In genomic region chr12:55965240-55965639, GRCh38 we compare ENCODE assay signal across 15 cellular contexts. TPM values are rescaled to one million over a fixed set of nuclear protein-coding genes. Genes with fewer than 3 reads are reported as not detected.
DNase-seq lines count a peak whose midpoint lies in the region; ATAC-seq and TF ChIP-seq lines count a peak whose summit lies in the region.
"Had no signal": no experiment of that assay in that cellular context is flagged by ENCODE, and none has a peak within 500 bp of the region (broad histone marks: within the 10 kb centered on the region; RNA-seq: fewer than 3 reads in every experiment).

No MANE protein-coding gene starts in this region.

- H3K4me3 Mint-ChIP-seq in H9: peak overlapping the region; percentile 96 to 99

- no peaks in the 10 kb centered on the region for H3K79me1 ChIP-seq in H9 (ENCODE audit: insufficient read depth, low read depth, low read length, poor library complexity, severe bottlenecking)

- H4K20me1 ChIP-seq in BLaER1 treated with 17β-estradiol and CSF1 and Interleukin-3, amounts not matched to agents 10 nM and 100 nM: peaks cover 0 to 8% (median 0%) of the 10 kb centered on the region in 11 experiments; a peak in 3 of 22 replicates
- no peaks in the 10 kb centered on the region for H4K20me1 ChIP-seq in H9 (ENCODE audit: control insufficient read depth, insufficient read depth, insufficient read length)

- H4K91ac ChIP-seq in H9 (ENCODE audit: insufficient read length, low read depth, low read length): no peak overlapping the region

- H3K4me2 ChIP-seq in BLaER1 treated with 17β-estradiol and CSF1 and Interleukin-3, amounts not matched to agents 10 nM and 100 nM: peak overlapping the region in 10 of 11 experiments; percentile 88 to 99 (median 95); a peak in 16 of 22 replicates
- peak overlapping the region; percentile 93 for H3K4me2 ChIP-seq in H9 (ENCODE audit: insufficient read depth, insufficient read length, low read length)

- H3K27me3 ChIP-seq in BLaER1 treated with 17β-estradiol and CSF1 and Interleukin-3, amounts not matched to agents 10 nM and 100 nM: no peaks in the 10 kb centered on the region
- no peaks in the 10 kb centered on the region for H3K27me3 ChIP-seq in H9 (ENCODE audit: insufficient read depth, low read length)
- H3K27me3 ChIP-seq: Peyer's patch had no signal

- WGBS in H9 (ENCODE audit: extremely low coverage, insufficient read length, low lambda C conversion rate): no CpG with 5 or more reads among the region's 5 CpGs
- WGBS in mesodermal cell (ENCODE audit: insufficient coverage in 2 of 2), 2 experiments: 33 to 50% methylated on average over 3 of the region's 5 CpGs

- no peak overlapping the region for H4K8ac ChIP-seq in H9 (replicated peaks; ENCODE audit: insufficient read length, low read depth, low read length)

- H2AK5ac ChIP-seq in H9 (ENCODE audit: insufficient read length, low read length): no peak overlapping the region

- peaks cover 30 to 43% (median 35%) of the 10 kb centered on the region in 10 experiments for H3K4me1 ChIP-seq in BLaER1 treated with 17β-estradiol and CSF1 and Interleukin-3, amounts not matched to agents 10 nM and 100 nM
- H3K4me1 ChIP-seq in H9 (ENCODE audit: insufficient read depth, low read length): peaks cover 3% of the 10 kb centered on the region; the same call in 1 of the 2 replicates
- peaks cover 16% of the 10 kb centered on the region for H3K4me1 ChIP-seq in mesodermal cell (ENCODE audit: control insufficient read depth, insufficient read depth, low read length, poor library complexity, severe bottlenecking)

- ATAC-seq in HG03025 (IDR thresholded peaks at IDR 0.05; ENCODE audit: low FRiP score, unreplicated experiment) (no peak), GM19397 (IDR thresholded peaks at IDR 0.05; ENCODE audit: unreplicated experiment) (no peak)
- ATAC-seq: GM12878 had no signal

- peak overlapping the region; percentile 21 to 98 (median 60); a peak in 6 of 7 replicates for H3K27ac Mint-ChIP-seq in H9

- no peak overlapping the region for H3T11ph ChIP-seq in H9 (ENCODE audit: low read length)

- H3K9me3 Mint-ChIP-seq in H9: no peaks in the 10 kb centered on the region

- H3K36me3 Mint-ChIP-seq in H9 (ENCODE audit: insufficient read depth in 1 of 3, low read depth in 3 of 3): peaks cover 6 to 27% (median 23%) of the 10 kb centered on the region in 3 experiments; a peak in 6 of 7 replicates

- H3K4me1 Mint-ChIP-seq in H9: peaks cover 22 to 28% of the 10 kb centered on the region in 2 experiments

- no peak overlapping the region for H3K14ac ChIP-seq in H9 (ENCODE audit: insufficient read depth, low read length)

- H3K27me3 Mint-ChIP-seq in H9 (ENCODE audit: low read depth): no peaks in the 10 kb centered on the region

- H3K4ac ChIP-seq in H9 (ENCODE audit: low read depth, low read length): no peak overlapping the region

- H3K27ac ChIP-seq in BLaER1 treated with 17β-estradiol and CSF1 and Interleukin-3, amounts not matched to agents 10 nM and 100 nM: no peak overlapping the region
- H3K27ac ChIP-seq in H9 (ENCODE audit: insufficient read length, low read depth, low read length) (no peak overlapping the region), mesodermal cell (ENCODE audit: low read depth, low read length, severe bottlenecking) (peak overlapping the region; percentile 80)

- no peak overlapping the region for H2BK120ac ChIP-seq in H9 (ENCODE audit: low read depth, low read length, poor library complexity, severe bottlenecking)

- H3K4me3 ChIP-seq in BLaER1 treated with 17β-estradiol and CSF1 and Interleukin-3, amounts not matched to agents 10 nM and 100 nM: no peak overlapping the region
- H3K4me3 ChIP-seq in mesodermal cell (ENCODE audit: extremely low read depth, insufficient read depth, low read length, poor library complexity, severe bottlenecking): no peak overlapping the region

- H2BK20ac ChIP-seq in H9 (ENCODE audit: low read depth, low read length, poor library complexity, severe bottlenecking): no peak overlapping the region

- no peaks in the 10 kb centered on the region for H3K9me3 ChIP-seq in BLaER1 treated with 17β-estradiol and CSF1 and Interleukin-3, amounts not matched to agents 10 nM and 100 nM (replicated peaks in 1 of 11)
- no peaks in the 10 kb centered on the region for H3K9me3 ChIP-seq in H9 (ENCODE audit: control insufficient read depth, low read depth, low read length)
- H3K9me3 ChIP-seq in mesodermal cell (ENCODE audit: control insufficient read depth, low read length): no peaks in the 10 kb centered on the region
- H3K9me3 ChIP-seq: Peyer's patch had no signal

- TF ChIP-seq CTCF in H9 (conservative IDR thresholded peaks at IDR 0.05): no peak

- H2AFZ ChIP-seq in H9 (ENCODE audit: low read length): no peak overlapping the region

- peaks cover 0 to 26% (median 21%) of the 10 kb centered on the region in 11 experiments; a peak in 13 of 22 replicates for H3K36me3 ChIP-seq in BLaER1 treated with 17β-estradiol and CSF1 and Interleukin-3, amounts not matched to agents 10 nM and 100 nM
- H3K36me3 ChIP-seq in mesodermal cell (ENCODE audit: control insufficient read depth, insufficient read depth, low read length): peaks cover 25% of the 10 kb centered on the region
- H3K36me3 ChIP-seq: Peyer's patch had no signal

- no peak overlapping the region for H3K9ac ChIP-seq in BLaER1 treated with 17β-estradiol and CSF1 and Interleukin-3, amounts not matched to agents 10 nM and 100 nM
- H3K9ac ChIP-seq in H9 (ENCODE audit: extremely low read depth, insufficient read length, low read length): peak overlapping the region; percentile 18

- H2BK5ac ChIP-seq in H9 (ENCODE audit: insufficient read length, low read length): no peak overlapping the region

- H3K23me2 ChIP-seq in H9 (ENCODE audit: insufficient read length, low read depth, low read length, poor library complexity, severe bottlenecking): peaks cover 15% of the 10 kb centered on the region

- H3K79me2 ChIP-seq in H9 (ENCODE audit: insufficient read depth, low read length): no peaks in the 10 kb centered on the region; the same call in 1 of the 2 replicates

- DNase-seq in H9 (peak; percentile 47), ecto neural progenitor cell (ENCODE audit: low spot score) (peak; percentile 67), 8988T (no peak)
- DNase-seq in effector CD8-positive, alpha-beta T cell (lab: John Stamatoyannopoulos, UW): no peak
- DNase-seq: activated gamma-delta T cell; central memory CD4-positive, alpha-beta T cell; erythroblast; Karpas-422; NCI-H524 treated with DMSO at 0.1 percent for 48 hours; Peyer's patch had no signal

- no peak overlapping the region for H4K5ac ChIP-seq in H9 (ENCODE audit: insufficient read length, low read depth, low read length)

- H3K18ac ChIP-seq in H9 (ENCODE audit: insufficient read length, low read depth, low read length): no peak overlapping the region

- no peak overlapping the region for H3K23ac ChIP-seq in H9 (ENCODE audit: insufficient read length, low read depth, low read length)

- H2BK15ac ChIP-seq in H9 (ENCODE audit: low read depth, low read length): no peak overlapping the region

- H3K56ac ChIP-seq in H9 (ENCODE audit: insufficient read length, low read depth, low read length): no peak overlapping the region

- H2BK12ac ChIP-seq in H9 (ENCODE audit: insufficient read length, low read depth, low read length): no peak overlapping the region

RNA-seq across cellular contexts. Expression of gene PMEL, which starts 0.6 kb away (rescaled TPM):
- 71.0 and 72.6 TPM in 2 replicates for total RNA-seq in H9 (2021)
- 48.8 TPM for polyA plus RNA-seq in mesodermal cell (2013, experiment 1 of 2)
- 27.0 TPM for polyA plus RNA-seq in mesodermal cell (2013, experiment 2 of 2)

RNA-seq across cellular contexts. Expression of gene CDK2, which starts 1.4 kb away (rescaled TPM):
- 53.1 and 60.8 TPM in 2 replicates for total RNA-seq in H9 (2021)
- polyA plus RNA-seq in mesodermal cell (2013, experiment 1 of 2): 51.1 TPM
- polyA plus RNA-seq in mesodermal cell (2013, experiment 2 of 2): 49.6 TPM

RNA-seq across cellular contexts. Expression of gene RAB5B, which starts 8.6 kb away (rescaled TPM):
- 48.4 and 50.6 TPM in 2 replicates for total RNA-seq in H9 (2021)
- 108 TPM for polyA plus RNA-seq in mesodermal cell (2013, experiment 1 of 2)
- polyA plus RNA-seq in mesodermal cell (2013, experiment 2 of 2): 91.2 TPM

RNA-seq across cellular contexts. Expression of gene SUOX, which starts 31.8 kb away (rescaled TPM):
- 21.0 and 21.5 TPM in 2 replicates for total RNA-seq in H9 (2021)
- polyA plus RNA-seq in mesodermal cell (2013, experiment 1 of 2): 17.1 TPM
- polyA plus RNA-seq in mesodermal cell (2013, experiment 2 of 2): 16.0 TPM

RNA-seq across cellular contexts. Expression of gene DGKA, which starts 34.3 kb away (rescaled TPM):
- 24.1 and 25.9 TPM in 2 replicates for total RNA-seq in H9 (2021)
- 69.6 TPM for polyA plus RNA-seq in mesodermal cell (2013, experiment 1 of 2)
- polyA plus RNA-seq in mesodermal cell (2013, experiment 2 of 2): 61.0 TPM

Comparison
In these comparisons a context has a peak if more than half of its experiments do, and no peak if none do; other contexts are left out.
1. DNase-seq: peak in H9 (single experiment) and ecto neural progenitor cell (single experiment); none in effector CD8-positive, alpha-beta T cell (single experiment) and 8988T (single experiment).